10 cellular contexts compared by ENCODE assay signal in genomic region chr2:65396348-65397026, GRCh38. TPM values are rescaled to one million over a fixed set of nuclear protein-coding genes. Genes with fewer than 3 reads are reported as not detected.
DNase-seq lines count a peak whose midpoint lies in the region; ATAC-seq and TF ChIP-seq lines count a peak whose summit lies in the region.
"Had no signal": no experiment of that assay in that cellular context is flagged by ENCODE, and none has a peak within 500 bp of the region (broad histone marks: within the 10 kb centered on the region; RNA-seq: fewer than 3 reads in every experiment).

No MANE protein-coding gene starts in this region.

- POLR2A ChIA-PET in T-cell (lab: Charles Lee): no interaction called here

- no peaks in the 10 kb centered on the region for H3K36me3 Mint-ChIP-seq in T-cell

- H3K4me3 ChIP-seq in gastroesophageal sphincter: no peak overlapping the region

- H3K27ac ChIP-seq in gastroesophageal sphincter: peak overlapping the region in 1 of 4 donors; percentile 12

- H3K36me3 ChIP-seq in gastroesophageal sphincter: no peaks in the 10 kb centered on the region

- no peak overlapping the region for H3K27ac Mint-ChIP-seq in T-cell

- 49 to 100% methylated on average over 2 to 7 of the region's 7 CpGs for WGBS in gastroesophageal sphincter (ENCODE audit: low coverage in 1 of 2), 2 donors

- peak; percentile 61 for DNase-seq in AG08396 (ENCODE audit: low spot score)
- DNase-seq in LoVo (ENCODE audit: low spot score): peak; percentile 39
- peak; percentile 48 for DNase-seq in epidermal melanocyte (ENCODE audit: insufficient read length, low spot score)
- DNase-seq in myocyte (ENCODE audit: low read depth): peak; percentile 33
- DNase-seq in activated T-cell treated with anti-CD3 and anti-CD28 coated beads, Interleukin-2, amount 50 U/mL, for 48 hours: no peak
- no peak for DNase-seq in T-cell
- DNase-seq in NK-92 treated with Interleukin-12 subunit alpha and Interleukin-12 subunit beta, amount 100 ng/mL, for 24 hours (lab: John Stamatoyannopoulos, UW): no peak
- DNase-seq: Calu3, Karpas-422 had no signal

- TF ChIP-seq POLR2A in gastroesophageal sphincter (IDR thresholded peaks at IDR 0.05): no peak

- no peaks in the 10 kb centered on the region for H3K27me3 ChIP-seq in gastroesophageal sphincter

- no peak overlapping the region for H3K4me3 Mint-ChIP-seq in T-cell

- no peak for TF ChIP-seq CTCF in gastroesophageal sphincter (IDR thresholded peaks at IDR 0.05)

- ATAC-seq in gastroesophageal sphincter: no peak
- no peak for ATAC-seq in T-cell (replicated peaks in 1 of 4)

- no peaks in the 10 kb centered on the region for H3K9me3 Mint-ChIP-seq in T-cell

- H3K27me3 Mint-ChIP-seq in T-cell: no peaks in the 10 kb centered on the region

- TF ChIP-seq EP300 in gastroesophageal sphincter (IDR thresholded peaks at IDR 0.05): no peak

- CTCF ChIA-PET in T-cell (lab: Charles Lee): interaction anchor here in 1 of 2 donors (0.7 kb wide), 2 partner anchors 9 to 43 kb away, joined by 4 read pairs; no protein-coding TSS in a partner anchor

- H3K4me1 ChIP-seq in gastroesophageal sphincter: peaks cover 0 to 34% (median 14%) of the 10 kb centered on the region in 3 donors

- no peaks in the 10 kb centered on the region for H3K9me3 ChIP-seq in gastroesophageal sphincter

- H3K4me1 Mint-ChIP-seq in T-cell: peaks cover 3 to 11% (median 8%) of the 10 kb centered on the region in 3 donors

RNA-seq across cellular contexts. Expression of gene SPRED2, which starts 35.9 kb away (rescaled TPM):
- total RNA-seq in myocyte: 5.3 and 11.7 TPM in 2 replicates
- polyA plus RNA-seq in myocyte (2012): 15.3 TPM
- 10 to 100 TPM; 12.5 to 21.2 (median 13.8) TPM for total RNA-seq in gastroesophageal sphincter
- total RNA-seq in T-cell: 1 to 10 TPM in 3 of 5 donors, under 1 TPM in 2; 0.73 to 3.2 (median 1.2) TPM

Comparison
In these comparisons a context has a peak if more than half of its experiments do, and no peak if none do; other contexts are left out.
1. DNase-seq: peak in AG08396 (single experiment), LoVo (single experiment), epidermal melanocyte (single experiment) and myocyte (single experiment); none in activated T-cell treated with anti-CD3 and anti-CD28 coated beads, Interleukin-2, amount 50 U/mL, for 48 hours (0 of 2), T-cell (0 of 34) and NK-92 treated with Interleukin-12 subunit alpha and Interleukin-12 subunit beta, amount 100 ng/mL, for 24 hours (single experiment).